11 cellular contexts compared by ENCODE assay signal in the genomic region with DNA sequence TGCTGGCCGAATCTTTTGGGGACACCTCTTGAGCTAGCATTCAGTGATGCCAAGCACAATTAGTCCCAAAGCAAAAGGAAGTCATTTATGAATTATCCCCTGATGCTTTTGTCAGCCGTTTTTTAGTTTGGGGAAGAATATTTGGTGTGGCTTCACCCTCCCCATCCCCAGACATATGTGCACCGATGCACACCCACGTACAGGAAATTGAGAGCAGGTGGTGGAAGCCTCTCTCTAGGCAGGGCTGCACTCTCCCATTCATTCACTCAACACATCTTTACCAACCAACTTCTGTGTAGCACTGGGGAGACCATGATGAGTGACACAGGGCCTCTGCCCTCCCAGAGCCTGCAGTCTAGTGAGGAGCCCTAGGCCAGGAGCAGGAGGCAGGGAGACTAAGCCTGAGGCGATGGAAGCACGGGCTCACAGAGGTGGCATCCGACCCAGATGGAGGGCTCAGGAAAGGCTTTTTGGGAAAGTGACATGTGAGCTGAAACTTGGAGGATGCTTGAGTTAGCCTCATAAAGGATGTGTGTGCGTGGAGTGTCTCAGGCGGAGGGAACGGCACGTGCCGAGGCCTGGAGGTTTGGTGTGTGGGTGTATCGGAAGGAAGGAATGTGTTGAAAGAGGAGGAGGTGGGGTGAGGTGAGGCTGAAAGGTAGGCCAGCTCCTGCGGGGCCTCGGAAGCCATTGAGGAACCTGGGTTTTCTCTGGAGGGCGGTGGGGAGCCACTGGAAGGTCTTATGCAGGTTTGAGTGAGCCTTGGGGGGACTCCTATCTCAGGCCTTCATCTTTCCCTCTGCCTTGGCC.
A peak's percentile ranks its signal among the peaks of the same experiment; 100 is the strongest.
DNase-seq lines count a peak whose midpoint lies in the region; ATAC-seq and TF ChIP-seq lines count a peak whose summit lies in the region.
"Had no signal": no experiment of that assay in that cellular context is flagged by ENCODE, and none has a peak within 500 bp of the region (broad histone marks: within the 10 kb centered on the region; RNA-seq: fewer than 3 reads in every experiment).

No MANE protein-coding gene starts in this region.

- DNase-seq in activated CD4-positive, CD25-positive, alpha-beta regulatory T cell (lab: John Stamatoyannopoulos, UW) = no peak
- DNase-seq in NB4 (ENCODE audit: low read depth) (peak; percentile 55), caudate nucleus (lab: John Stamatoyannopoulos, UW) (peak in 2 of 61 donors; percentile 28 to 39), NCI-H1436 (lab: John Stamatoyannopoulos, UW) (no peak), NCI-H187 treated with DMSO at 0.1 percent for 48 hours (lab: John Stamatoyannopoulos, UW) (no peak), HUDEP-2 (lab: John Stamatoyannopoulos, UW; ENCODE audit: unreplicated experiment in 76 of 76) (no peak)
- DNase-seq in stimulated activated naive CD8-positive, alpha-beta T cell treated with anti-CD3 and anti-CD28 coated beads, Interleukin-15, amount 100 ng/mL, for 72 hours = no peak

- peaks cover 63% of the 10 kb centered on the region for H3K4me1 Mint-ChIP-seq in stimulated activated naive CD8-positive, alpha-beta T cell treated with anti-CD3 and anti-CD28 coated beads, Interleukin-15, amount 100 ng/mL, for 72 hours

- no peaks in the 10 kb centered on the region for H3K9me3 Mint-ChIP-seq in stimulated activated naive CD8-positive, alpha-beta T cell treated with anti-CD3 and anti-CD28 coated beads, Interleukin-15, amount 100 ng/mL, for 72 hours

- H3K4me3 ChIP-seq in NB4 (ENCODE audit: low read depth, low read length) = no peak overlapping the region
- H3K4me3 ChIP-seq: A549, right lobe of liver had no signal

- peak; percentile 53 to 65 for ATAC-seq in activated CD4-positive, CD25-positive, alpha-beta regulatory T cell treated with anti-CD3 and anti-CD28 coated beads, Interleukin-2, amount 50 U/mL, for 24 hours
- peak; percentile 69 for ATAC-seq in stimulated activated naive CD8-positive, alpha-beta T cell treated with anti-CD3 and anti-CD28 coated beads, Interleukin-15, amount 100 ng/mL, for 72 hours
- ATAC-seq: A549, Panc1, right lobe of liver had no signal

- no peak for TF ChIP-seq POLR2A in NB4 (IDR thresholded peaks at IDR 0.05; ENCODE audit: extremely low read depth, insufficient read length)

- no peaks in the 10 kb centered on the region for H3K27me3 Mint-ChIP-seq in stimulated activated naive CD8-positive, alpha-beta T cell treated with anti-CD3 and anti-CD28 coated beads, Interleukin-15, amount 100 ng/mL, for 72 hours

- H3K27ac Mint-ChIP-seq in stimulated activated naive CD8-positive, alpha-beta T cell treated with anti-CD3 and anti-CD28 coated beads, Interleukin-15, amount 100 ng/mL, for 72 hours = peak overlapping the region; percentile 82 to 93

- peak overlapping the region; percentile 68 to 79 for H3K4me3 Mint-ChIP-seq in stimulated activated naive CD8-positive, alpha-beta T cell treated with anti-CD3 and anti-CD28 coated beads, Interleukin-15, amount 100 ng/mL, for 72 hours

- TF ChIP-seq CTCF in NB4 (IDR thresholded peaks at IDR 0.05; ENCODE audit: low read depth, low read length) = no peak

- peak overlapping the region; percentile 96 for H3K27ac ChIP-seq in caudate nucleus (ENCODE audit: low read depth, low read length)
- H3K27ac ChIP-seq: A549, right lobe of liver had no signal
